ENCODE assay signal across 29 cellular contexts in genomic region chr17:6994666-6995246, GRCh38. TPM values are rescaled to one million over a fixed set of nuclear protein-coding genes. Genes with fewer than 3 reads are reported as not detected.
DNase-seq lines count a peak whose midpoint lies in the region; ATAC-seq and TF ChIP-seq lines count a peak whose summit lies in the region.
"Had no signal": no experiment of that assay in that cellular context is flagged by ENCODE, and none has a peak within 500 bp of the region (broad histone marks: within the 10 kb centered on the region; RNA-seq: fewer than 3 reads in every experiment).

No MANE protein-coding gene starts in this region.

- H3K27ac ChIP-seq in CD4-positive, alpha-beta T cell (ENCODE audit: low read depth, low read length), result no peak overlapping the region
- H3K27ac ChIP-seq in mesendoderm (ENCODE audit: low read depth, low read length) (no peak overlapping the region), gastrocnemius medialis (no peak overlapping the region), osteoblast (ENCODE audit: low read depth, low read length) (no peak overlapping the region)
- H3K27ac ChIP-seq: body of pancreas, SJSA1 had no signal

- H3K36me3 ChIP-seq in NT2/D1 (ENCODE audit: insufficient read depth, insufficient read length, low read length), result peaks cover 7% of the 10 kb centered on the region
- H3K36me3 ChIP-seq in mesendoderm (ENCODE audit: control insufficient read depth, insufficient read depth, low read length), result no peaks in the 10 kb centered on the region
- H3K36me3 ChIP-seq in gastrocnemius medialis, result peaks cover 0 to 5% of the 10 kb centered on the region in 2 donors
- H3K36me3 ChIP-seq in osteoblast (ENCODE audit: insufficient read depth, low read length), result peaks cover 10% of the 10 kb centered on the region

- no peak overlapping the region for H3K18ac ChIP-seq in mesendoderm (ENCODE audit: low read length)

- peak overlapping the region; percentile 60 for H3K27ac Mint-ChIP-seq in CD4-positive, alpha-beta T cell
- H3K27ac Mint-ChIP-seq in endothelial cell (ENCODE audit: unreplicated experiment), result no peak overlapping the region
- H3K27ac Mint-ChIP-seq: activated CD8-positive, alpha-beta T cell treated with anti-CD3 and anti-CD28 coated beads, Interleukin-2, amount 10 ng/mL, durations not matched to agents 7 days and 5 days; dendritic cell treated with granulocyte-macrophage colony-stimulating factor and Interleukin-4, amounts not matched to agents 40 ng/mL and 50 ng/mL, for 4 days; stimulated activated effector memory CD8-positive, alpha-beta T cell treated with anti-CD3 and anti-CD28 coated beads, Interleukin-12 subunit alpha, Interleukin-12 subunit beta, amount 100 ng/mL, for 72 hours; T-helper 2 cell treated with Interferon-gamma antibody and Interleukin-4, amounts not matched to agents 5 μg/mL and 100 μg/mL, for 36 hours had no signal

- H3K23ac ChIP-seq in mesendoderm (ENCODE audit: low read length), result no peak overlapping the region

- H3K4me3 Mint-ChIP-seq in CD4-positive, alpha-beta T cell, result no peak overlapping the region
- H3K4me3 Mint-ChIP-seq in endothelial cell (ENCODE audit: unreplicated experiment), result peak overlapping the region; percentile 63
- H3K4me3 Mint-ChIP-seq: activated CD8-positive, alpha-beta T cell treated with anti-CD3 and anti-CD28 coated beads, Interleukin-2, amount 10 ng/mL, durations not matched to agents 7 days and 5 days; CD4-positive, CD25-positive, alpha-beta regulatory T cell; dendritic cell treated with granulocyte-macrophage colony-stimulating factor and Interleukin-4, amounts not matched to agents 40 ng/mL and 50 ng/mL, for 4 days; natural killer cell; stimulated activated effector memory CD8-positive, alpha-beta T cell treated with anti-CD3 and anti-CD28 coated beads, Interleukin-12 subunit alpha, Interleukin-12 subunit beta, amount 100 ng/mL, for 72 hours; T-helper 2 cell treated with Interferon-gamma antibody and Interleukin-4, amounts not matched to agents 5 μg/mL and 100 μg/mL, for 36 hours had no signal

- intact Hi-C loops in CD4-positive, alpha-beta T cell (cut with DNase I, micrococcal nuclease), result no loop called here
- intact Hi-C loops in gastrocnemius medialis (cut with DNase I; ENCODE audit: low total_unique reads), result no loop called here

- ATAC-seq in CD4-positive, alpha-beta T cell (ENCODE audit: poor library complexity), result no peak
- no peak for ATAC-seq in gastrocnemius medialis
- ATAC-seq: activated CD8-positive, alpha-beta T cell treated with anti-CD3 and anti-CD28 coated beads, Interleukin-2, amount 10 ng/mL, durations not matched to agents 7 days and 5 days; natural killer cell; stimulated activated effector memory CD8-positive, alpha-beta T cell treated with anti-CD3 and anti-CD28 coated beads, Interleukin-12 subunit alpha, Interleukin-12 subunit beta, amount 100 ng/mL, for 72 hours had no signal

- H3K9me3 Mint-ChIP-seq in CD4-positive, alpha-beta T cell, result no peaks in the 10 kb centered on the region
- no peaks in the 10 kb centered on the region for H3K9me3 Mint-ChIP-seq in endothelial cell (ENCODE audit: unreplicated experiment)
- H3K9me3 Mint-ChIP-seq: dendritic cell treated with granulocyte-macrophage colony-stimulating factor and Interleukin-4, amounts not matched to agents 40 ng/mL and 50 ng/mL, for 4 days; natural killer cell; stimulated activated effector memory CD8-positive, alpha-beta T cell treated with anti-CD3 and anti-CD28 coated beads, Interleukin-12 subunit alpha, Interleukin-12 subunit beta, amount 100 ng/mL, for 72 hours; T-helper 2 cell treated with Interferon-gamma antibody and Interleukin-4, amounts not matched to agents 5 μg/mL and 100 μg/mL, for 36 hours had no signal

- no peak overlapping the region for H3K4ac ChIP-seq in mesendoderm (ENCODE audit: low read depth, low read length)

- no peaks in the 10 kb centered on the region for H3K27me3 ChIP-seq in CD4-positive, alpha-beta T cell (ENCODE audit: control insufficient read depth, insufficient read depth, low read length)
- no peaks in the 10 kb centered on the region for H3K27me3 ChIP-seq in NT2/D1 (ENCODE audit: insufficient read depth, insufficient read length)
- H3K27me3 ChIP-seq in mesendoderm (ENCODE audit: insufficient read depth, low read length, poor library complexity), result peaks cover 2% of the 10 kb centered on the region
- H3K27me3 ChIP-seq in gastrocnemius medialis, result peaks cover 0 to 15% (median 8%) of the 10 kb centered on the region in 3 donors
- no peaks in the 10 kb centered on the region for H3K27me3 ChIP-seq in osteoblast (ENCODE audit: insufficient read depth, low read length)
- H3K27me3 ChIP-seq: body of pancreas, SJSA1 had no signal

- peak overlapping the region; percentile 85 for H3K56ac ChIP-seq in mesendoderm (ENCODE audit: low read length)

- no peak overlapping the region for H3K4me2 ChIP-seq in mesendoderm (ENCODE audit: low read length)
- no peak overlapping the region for H3K4me2 ChIP-seq in osteoblast (ENCODE audit: insufficient read depth, low read length)

- no peak overlapping the region for H2BK15ac ChIP-seq in mesendoderm (replicated peaks; ENCODE audit: low read depth)

- no peaks in the 10 kb centered on the region for H3K79me1 ChIP-seq in mesendoderm (ENCODE audit: low read length)

- no peaks in the 10 kb centered on the region for H3K79me2 ChIP-seq in mesendoderm (ENCODE audit: control insufficient read depth, insufficient read depth, low read length)
- H3K79me2 ChIP-seq in osteoblast (ENCODE audit: insufficient read depth, low read length), result no peaks in the 10 kb centered on the region

- H2BK120ac ChIP-seq in mesendoderm (ENCODE audit: low read depth, low read length), result no peak overlapping the region

- H4K8ac ChIP-seq in mesendoderm (ENCODE audit: low read depth, low read length), result no peak overlapping the region

- H3K4me1 ChIP-seq in NT2/D1 (ENCODE audit: insufficient read depth, insufficient read length), result peaks cover 5% of the 10 kb centered on the region
- H3K4me1 ChIP-seq in mesendoderm (ENCODE audit: control insufficient read depth, low read depth, low read length), result no peaks in the 10 kb centered on the region
- no peaks in the 10 kb centered on the region for H3K4me1 ChIP-seq in gastrocnemius medialis
- no peaks in the 10 kb centered on the region for H3K4me1 ChIP-seq in osteoblast (ENCODE audit: insufficient read depth, low read length)
- H3K4me1 ChIP-seq: HAP-1, SJSA1 had no signal

- POLR2A ChIA-PET in CD4-positive, alpha-beta T cell (lab: Charles Lee), result no interaction called here

- no peaks in the 10 kb centered on the region for H3K27me3 Mint-ChIP-seq in CD4-positive, alpha-beta T cell
- peaks cover 9% of the 10 kb centered on the region for H3K27me3 Mint-ChIP-seq in endothelial cell (ENCODE audit: unreplicated experiment)
- H3K27me3 Mint-ChIP-seq: CD4-positive, CD25-positive, alpha-beta regulatory T cell had no signal

- H3K4me1 Mint-ChIP-seq in CD4-positive, alpha-beta T cell (ENCODE audit: low read depth), result no peaks in the 10 kb centered on the region
- H3K4me1 Mint-ChIP-seq in endothelial cell (ENCODE audit: unreplicated experiment), result peaks cover 11% of the 10 kb centered on the region

- no peak overlapping the region for H4K5ac ChIP-seq in mesendoderm (ENCODE audit: low read length)

- H2BK5ac ChIP-seq in mesendoderm (ENCODE audit: low read length), result no peak overlapping the region

- WGBS in mesendoderm (ENCODE audit: extremely low coverage, insufficient coverage, low lambda C conversion rate), result no CpG with 5 or more reads among the region's 9 CpGs

- no peak overlapping the region for H2AFZ ChIP-seq in osteoblast (ENCODE audit: low read length)

- peak overlapping the region; percentile 41 for H3K4me3 ChIP-seq in NT2/D1 (ENCODE audit: insufficient read length, low read depth)
- no peak overlapping the region for H3K4me3 ChIP-seq in mesendoderm (ENCODE audit: low read length)
- H3K4me3 ChIP-seq in gastrocnemius medialis, result no peak overlapping the region
- no peak overlapping the region for H3K4me3 ChIP-seq in osteoblast (ENCODE audit: insufficient read depth, low read length)
- H3K4me3 ChIP-seq: body of pancreas, HAP-1, lung, SJSA1 had no signal

- H3K9ac ChIP-seq in NT2/D1 (ENCODE audit: insufficient read length, low read depth), result peak overlapping the region; percentile 72
- H3K9ac ChIP-seq in mesendoderm (ENCODE audit: low read length), result peak overlapping the region; percentile 74

- DNase-seq in CD4-positive, alpha-beta T cell, result no peak
- DNase-seq in NT2/D1 (ENCODE audit: low read depth, low spot score) (no peak), endothelial cell (ENCODE audit: low spot score) (no peak), mesendoderm (no peak), gastrocnemius medialis (no peak), osteoblast (ENCODE audit: insufficient read length, low spot score, missing footprints) (no peak), DMS53 treated with DMSO at 0.1 percent for 48 hours (lab: John Stamatoyannopoulos, UW; ENCODE audit: unreplicated experiment) (no peak)
- DNase-seq in central memory CD4-positive, alpha-beta T cell, result no peak
- DNase-seq: activated CD4-positive, CD25-positive, alpha-beta regulatory T cell; activated CD8-positive, alpha-beta T cell treated with anti-CD3 and anti-CD28 coated beads, Interleukin-2, amount 10 ng/mL, durations not matched to agents 7 days and 5 days; activated naive CD4-positive, alpha-beta T cell treated with anti-CD3 and anti-CD28 coated beads, Interleukin-2, amount 50 U/mL, for 16 hours; activated T-cell treated with anti-CD3 and anti-CD28 coated beads, Interleukin-2, amount 50 U/mL, for 48 hours; body of pancreas; CD4-positive, CD25-positive, alpha-beta regulatory T cell; DMS79 treated with DMSO at 0.1 percent for 48 hours; Karpas-422; natural killer cell; NCI-H1092 treated with DMSO at 0.1 percent for 48 hours; NCI-H526 had no signal

- no peak for TF ChIP-seq CTCF in CD4-positive, alpha-beta T cell (IDR thresholded peaks at IDR 0.05)
- TF ChIP-seq CTCF in endothelial cell (IDR thresholded peaks at IDR 0.05; ENCODE audit: unreplicated experiment) (no peak), gastrocnemius medialis (IDR thresholded peaks at IDR 0.05 in 4 of 5, conservative IDR thresholded peaks at IDR 0.05 in 1 of 5) (no peak), osteoblast (IDR thresholded peaks at IDR 0.05; ENCODE audit: extremely low read depth, low read depth, low read length) (no peak)

- CTCF ChIA-PET in CD4-positive, alpha-beta T cell (lab: Charles Lee), result no interaction called here

- TF ChIP-seq POLR2A in gastrocnemius medialis (IDR thresholded peaks at IDR 0.05), result no peak

- H3K9me3 ChIP-seq in CD4-positive, alpha-beta T cell (ENCODE audit: control insufficient read depth, low read length), result no peaks in the 10 kb centered on the region
- no peaks in the 10 kb centered on the region for H3K9me3 ChIP-seq in NT2/D1 (ENCODE audit: insufficient read depth, low read length)
- H3K9me3 ChIP-seq in gastrocnemius medialis, result no peaks in the 10 kb centered on the region
- H3K9me3 ChIP-seq in osteoblast (ENCODE audit: low read depth, low read length), result no peaks in the 10 kb centered on the region
- H3K9me3 ChIP-seq: body of pancreas, HAP-1, SJSA1 had no signal

- peaks cover 38% of the 10 kb centered on the region for H3K36me3 Mint-ChIP-seq in CD4-positive, alpha-beta T cell (ENCODE audit: low read depth)
- H3K36me3 Mint-ChIP-seq in endothelial cell (ENCODE audit: low read depth, unreplicated experiment), result peaks cover 29% of the 10 kb centered on the region
- H3K36me3 Mint-ChIP-seq: natural killer cell had no signal

- in situ Hi-C loops in gastrocnemius medialis (cut with MboI; ENCODE audit: low sequenced_read_pairs in 4 of 4), result no loop called here

- peaks cover 3% of the 10 kb centered on the region for H4K20me1 ChIP-seq in osteoblast (ENCODE audit: insufficient read depth, low read length)

- H2AK5ac ChIP-seq in mesendoderm (ENCODE audit: low read length), result no peak overlapping the region

RNA-seq across cellular contexts. Expression of gene ALOX12, which starts 1.1 kb away (rescaled TPM):
- total RNA-seq in CD4-positive, alpha-beta T cell, result not detected
- total RNA-seq in endothelial cell (ENCODE audit: unreplicated experiment) (not detected), gastrocnemius medialis (not detected), osteoblast (not detected in 2 replicates)
- polyA plus RNA-seq in mesendoderm (2013, experiment 1 of 2), result 0.95 TPM
- 0.87 TPM for polyA plus RNA-seq in mesendoderm (2013, experiment 2 of 2)
- total RNA-seq: A673; activated CD8-positive, alpha-beta T cell treated with anti-CD3 and anti-CD28 coated beads, Interleukin-2, amount 10 ng/mL, durations not matched to agents 7 days and 5 days; body of pancreas; glomerular endothelial cell; OCI-LY7; SJSA1 had no signal

RNA-seq across cellular contexts. Expression of gene RNASEK, which starts 17.7 kb away (rescaled TPM):
- total RNA-seq in CD4-positive, alpha-beta T cell, result 10 to 100 TPM; 96.8 to 98.9 TPM
- total RNA-seq in endothelial cell (ENCODE audit: unreplicated experiment), result 249 TPM
- polyA plus RNA-seq in mesendoderm (2013, experiment 1 of 2), result 250 TPM
- 245 TPM for polyA plus RNA-seq in mesendoderm (2013, experiment 2 of 2)
- 100 to 1,000 TPM; 181 to 201 (median 190) TPM for total RNA-seq in gastrocnemius medialis
- 37.3 and 38.9 TPM in 2 replicates for total RNA-seq in osteoblast

RNA-seq across cellular contexts. Expression of gene BCL6B, which starts 28.1 kb away (rescaled TPM):
- not detected for total RNA-seq in CD4-positive, alpha-beta T cell
- total RNA-seq in endothelial cell (ENCODE audit: unreplicated experiment) (271 TPM), gastrocnemius medialis (1 to 10 TPM; 1.2 to 3.9 (median 2.1) TPM), osteoblast (not detected in 2 replicates)
- polyA plus RNA-seq in mesendoderm (2013, experiment 1 of 2), result 0.87 TPM
- 1.1 TPM for polyA plus RNA-seq in mesendoderm (2013, experiment 2 of 2)
- total RNA-seq: epithelial cell of proximal tubule, OCI-LY7, SJSA1 had no signal
- polyA plus RNA-seq: CD4-positive, CD25-positive, alpha-beta regulatory T cell had no signal

RNA-seq across cellular contexts. Expression of gene SLC16A13, which starts 41.1 kb away (rescaled TPM):
- 1 to 10 TPM; 2.3 to 2.4 TPM for total RNA-seq in CD4-positive, alpha-beta T cell
- total RNA-seq in endothelial cell (ENCODE audit: unreplicated experiment), result 25.8 TPM
- 5.8 TPM for polyA plus RNA-seq in mesendoderm (2013, experiment 1 of 2)
- polyA plus RNA-seq in mesendoderm (2013, experiment 2 of 2), result 5.3 TPM
- total RNA-seq in gastrocnemius medialis, result under 1 TPM in 2 of 4 donors, not detected in 2; 0.36 to 0.49 TPM
- total RNA-seq in osteoblast, result 1.2 and 1.4 TPM in 2 replicates
- total RNA-seq: SJSA1 had no signal

RNA-seq across cellular contexts. Expression of gene SLC16A11, which starts 49.1 kb away (rescaled TPM):
- total RNA-seq in CD4-positive, alpha-beta T cell, result 1 to 10 TPM; 1.1 to 1.4 TPM
- total RNA-seq in endothelial cell (ENCODE audit: unreplicated experiment) (0.33 TPM), gastrocnemius medialis (under 1 TPM in 2 of 4 donors, not detected in 2; 0.31 to 0.78 TPM), osteoblast (0.29 and 0.36 TPM in 2 replicates)
- 0.06 TPM for polyA plus RNA-seq in mesendoderm (2013, experiment 1 of 2)
- polyA plus RNA-seq in mesendoderm (2013, experiment 2 of 2), result 0.03 TPM
- total RNA-seq: epithelial cell of proximal tubule, OCI-LY7, SJSA1 had no signal

Comparison
In these comparisons a context has a peak if more than half of its experiments do, and no peak if none do; other contexts are left out.
1. RNA of gene BCL6B, which starts 28.1 kb away (total RNA-seq): 271 TPM in endothelial cell (single experiment); 1.2 to 3.9 TPM in gastrocnemius medialis, not detected in CD4-positive, alpha-beta T cell and not detected in osteoblast; every median in the first group is over 10 times any median in the second.